8 cellular contexts compared by ENCODE assay signal in the genomic region with DNA sequence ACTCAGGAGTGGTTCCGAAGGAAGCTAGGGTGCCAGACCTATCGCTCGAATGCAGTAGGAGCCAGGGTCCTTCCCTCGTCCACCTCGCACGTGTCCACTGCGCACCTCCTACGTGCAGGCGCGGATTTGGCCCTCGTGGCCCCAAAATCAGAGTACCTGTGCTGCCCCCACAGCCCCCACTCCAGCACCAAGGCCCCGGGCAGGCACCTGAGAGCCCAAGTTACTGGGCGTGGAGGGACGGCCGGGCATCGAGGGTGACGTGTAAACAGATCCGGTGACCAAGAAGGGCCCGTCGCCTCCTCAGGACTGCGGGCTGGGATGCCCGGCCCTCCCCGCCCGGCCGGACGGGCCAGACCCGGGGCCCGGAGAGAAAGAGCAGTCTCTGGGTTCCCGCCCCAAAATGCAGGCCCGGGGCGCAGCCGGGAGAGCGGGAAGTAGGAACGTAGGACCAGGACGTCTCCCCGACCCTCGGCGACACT. TPM values are rescaled to one million over a fixed set of nuclear protein-coding genes. Genes with fewer than 3 reads are reported as not detected.
DNase-seq lines count a peak whose midpoint lies in the region; ATAC-seq and TF ChIP-seq lines count a peak whose summit lies in the region.

No MANE protein-coding gene starts in this region.

- peak overlapping the region; percentile 83 for H3K4me3 Mint-ChIP-seq in activated naive CD4-positive, alpha-beta T cell treated with anti-CD3 and anti-CD28 coated beads for 36 hours
- H3K4me3 Mint-ChIP-seq in naive thymus-derived CD4-positive, alpha-beta T cell: peak overlapping the region; percentile 69 to 93 (median 82)

- H3K36me3 ChIP-seq in OCI-LY1 (ENCODE audit: insufficient read depth, low read length) (peaks cover 32% of the 10 kb centered on the region), endocrine pancreas (ENCODE audit: control insufficient read depth, insufficient read depth, low read length) (peaks cover 2% of the 10 kb centered on the region)
- H3K36me3 ChIP-seq in naive thymus-derived CD4-positive, alpha-beta T cell (ENCODE audit: control insufficient read depth in 2 of 3, insufficient read depth in 3 of 3, low read length in 3 of 3): peaks cover 0 to 33% (median 0%) of the 10 kb centered on the region in 3 experiments

- H3K4me3 ChIP-seq in OCI-LY1 (ENCODE audit: low read depth, low read length, poor library complexity, severe bottlenecking) (peak overlapping the region; percentile 99), endocrine pancreas (ENCODE audit: control insufficient read depth, insufficient read depth, low read length) (no peak overlapping the region)
- H3K4me3 ChIP-seq in naive thymus-derived CD4-positive, alpha-beta T cell (ENCODE audit: low read length): peak overlapping the region; percentile 98

- H3K9me3 Mint-ChIP-seq in activated naive CD4-positive, alpha-beta T cell treated with anti-CD3 and anti-CD28 coated beads for 36 hours: no peaks in the 10 kb centered on the region
- no peaks in the 10 kb centered on the region for H3K9me3 Mint-ChIP-seq in naive thymus-derived CD4-positive, alpha-beta T cell

- no peaks in the 10 kb centered on the region for H4K20me1 ChIP-seq in OCI-LY1 (ENCODE audit: insufficient read depth, low read length)

- no peak for DNase-seq in activated naive CD4-positive, alpha-beta T cell treated with anti-CD3 and anti-CD28 coated beads for 36 hours
- DNase-seq in activated naive CD4-positive, alpha-beta T cell treated with anti-CD3 and anti-CD28 coated beads, Interleukin-2, amount 50 U/mL, for 16 hours: no peak
- DNase-seq in naive thymus-derived CD4-positive, alpha-beta T cell: peak in 1 of 9 donors; percentile 18
- DNase-seq in stimulated activated CD4-positive, alpha-beta T cell treated with anti-CD3 and anti-CD28 coated beads, Interleukin-2, amount 100 ng/mL, for 24 hours: no peak
- no peak for DNase-seq in posterior vena cava (ENCODE audit: low spot score)

- H3K79me2 ChIP-seq in OCI-LY1 (ENCODE audit: insufficient read depth, low read length): no peaks in the 10 kb centered on the region

- no peaks in the 10 kb centered on the region for H3K27me3 Mint-ChIP-seq in activated naive CD4-positive, alpha-beta T cell treated with anti-CD3 and anti-CD28 coated beads for 36 hours (ENCODE audit: low read depth)
- H3K27me3 Mint-ChIP-seq in naive thymus-derived CD4-positive, alpha-beta T cell: no peaks in the 10 kb centered on the region

- H3K27me3 ChIP-seq in OCI-LY1 (ENCODE audit: insufficient read depth, low read length): no peaks in the 10 kb centered on the region
- H3K27me3 ChIP-seq in endocrine pancreas (ENCODE audit: control insufficient read depth, insufficient read depth, low read length): no peaks in the 10 kb centered on the region
- H3K27me3 ChIP-seq in naive thymus-derived CD4-positive, alpha-beta T cell (ENCODE audit: control insufficient read depth in 2 of 2, insufficient read depth in 2 of 2, low read length in 2 of 2): no peaks in the 10 kb centered on the region

- H3K4me1 ChIP-seq in OCI-LY1 (ENCODE audit: insufficient read depth, low read length, severe bottlenecking): peaks cover 20% of the 10 kb centered on the region
- H3K4me1 ChIP-seq in endocrine pancreas (ENCODE audit: control insufficient read depth, insufficient read depth, low read length): no peaks in the 10 kb centered on the region
- H3K4me1 ChIP-seq in naive thymus-derived CD4-positive, alpha-beta T cell (ENCODE audit: control insufficient read depth in 2 of 2, insufficient read depth in 2 of 2, low read length in 2 of 2): peaks cover 13 to 17% of the 10 kb centered on the region in 2 donors

- no peaks in the 10 kb centered on the region for H3K9me3 ChIP-seq in OCI-LY1 (ENCODE audit: low read length)
- no peaks in the 10 kb centered on the region for H3K9me3 ChIP-seq in endocrine pancreas (ENCODE audit: control insufficient read depth, low read length)
- H3K9me3 ChIP-seq in naive thymus-derived CD4-positive, alpha-beta T cell (ENCODE audit: control insufficient read depth in 2 of 3, low read length in 3 of 3): no peaks in the 10 kb centered on the region

- no peak overlapping the region for H3K27ac ChIP-seq in OCI-LY1 (ENCODE audit: low read depth, low read length, poor library complexity, severe bottlenecking)
- peak overlapping the region; percentile 83 for H3K27ac ChIP-seq in naive thymus-derived CD4-positive, alpha-beta T cell (ENCODE audit: low read depth, low read length)

- intact Hi-C loops in activated naive CD4-positive, alpha-beta T cell treated with anti-CD3 and anti-CD28 coated beads for 36 hours (cut with micrococcal nuclease): loop anchor here (1.0 to 2.0 kb wide), 2 partner anchors 113 to 183 kb away; partner anchors contain the start of gene HROB
- intact Hi-C loops in naive thymus-derived CD4-positive, alpha-beta T cell (cut with micrococcal nuclease): loop anchor here (1.0 to 10.0 kb wide), 5 partner anchors 16 to 841 kb away; partner anchors contain the start of genes HEXIM2 (in 1 of the 2), HROB (in 1 of the 2) and RUNDC3A (in 1 of the 2)
- intact Hi-C loops in posterior vena cava (cut with DNase I): loop anchor here in 1 of 2 donors (2.0 kb wide), 1 partner anchor 111 kb away; no protein-coding TSS in a partner anchor

- no peaks in the 10 kb centered on the region; the same call in 1 of the 2 replicates for H3F3A ChIP-seq in OCI-LY1 (ENCODE audit: insufficient read depth, low read length)

- POLR2A ChIA-PET in naive thymus-derived CD4-positive, alpha-beta T cell (lab: Charles Lee): interaction anchor here (1.2 to 5.0 kb wide), 7 partner anchors 9 to 138 kb away, joined by 3 to 102 read pairs (median 25); partner anchors contain the start of genes GRN, TMUB2 and UBTF

- H3K4me2 ChIP-seq in OCI-LY1 (ENCODE audit: low read length): peak overlapping the region; percentile 98

- no peak for ATAC-seq in naive thymus-derived CD4-positive, alpha-beta T cell
- ATAC-seq in GM18511 (IDR thresholded peaks at IDR 0.05; ENCODE audit: unreplicated experiment): no peak

- CTCF ChIA-PET in activated naive CD4-positive, alpha-beta T cell treated with anti-CD3 and anti-CD28 coated beads for 36 hours (lab: Charles Lee): interaction anchor here (0.9 to 1.6 kb wide), 3 partner anchors 103 to 114 kb away, joined by 3 read pairs; no protein-coding TSS in a partner anchor
- CTCF ChIA-PET in naive thymus-derived CD4-positive, alpha-beta T cell (lab: Charles Lee): interaction anchor here (0.5 to 2.1 kb wide), 2 partner anchors 113 to 198 kb away, joined by 3 to 6 read pairs; no protein-coding TSS in a partner anchor

- H3K9me2 ChIP-seq in OCI-LY1 (ENCODE audit: low read depth, low read length): no peaks in the 10 kb centered on the region

- peaks cover 6% of the 10 kb centered on the region for H3K36me3 Mint-ChIP-seq in activated naive CD4-positive, alpha-beta T cell treated with anti-CD3 and anti-CD28 coated beads for 36 hours (ENCODE audit: low read depth)
- H3K36me3 Mint-ChIP-seq in naive thymus-derived CD4-positive, alpha-beta T cell: peaks cover 0 to 11% (median 5%) of the 10 kb centered on the region in 5 donors

- peak overlapping the region; percentile 98 for H3K9ac ChIP-seq in OCI-LY1 (ENCODE audit: low read length)
- peak overlapping the region; percentile 68 for H3K9ac ChIP-seq in endocrine pancreas (ENCODE audit: control insufficient read depth, insufficient read depth, low read length)

- peaks cover 30% of the 10 kb centered on the region for H3K4me1 Mint-ChIP-seq in activated naive CD4-positive, alpha-beta T cell treated with anti-CD3 and anti-CD28 coated beads for 36 hours (ENCODE audit: low read depth)
- peaks cover 0 to 38% (median 19%) of the 10 kb centered on the region in 7 donors for H3K4me1 Mint-ChIP-seq in naive thymus-derived CD4-positive, alpha-beta T cell

- no peak for TF ChIP-seq CTCF in OCI-LY1 (IDR thresholded peaks at IDR 0.05; ENCODE audit: low read length)

- no peak overlapping the region for H3K27ac Mint-ChIP-seq in activated naive CD4-positive, alpha-beta T cell treated with anti-CD3 and anti-CD28 coated beads for 36 hours
- peak overlapping the region in 4 of 9 donors; percentile 21 to 70 (median 64) for H3K27ac Mint-ChIP-seq in naive thymus-derived CD4-positive, alpha-beta T cell

- H2AFZ ChIP-seq in OCI-LY1 (ENCODE audit: low read length): no peak overlapping the region

RNA-seq across cellular contexts. Expression of gene SLC25A39, which starts 0.5 kb away (rescaled TPM):
- 100 to 1,000 TPM; 146 to 149 TPM for total RNA-seq in activated naive CD4-positive, alpha-beta T cell treated with anti-CD3 and anti-CD28 coated beads for 36 hours
- 100 to 1,000 TPM in 3 of 5 experiments, 10 to 100 TPM in 2; 75.4 to 107 (median 101) TPM for total RNA-seq in naive thymus-derived CD4-positive, alpha-beta T cell
- polyA plus RNA-seq in naive thymus-derived CD4-positive, alpha-beta T cell: 100 to 1,000 TPM; 122 to 155 TPM
- 10 to 100 TPM; 47.0 to 56.9 TPM for total RNA-seq in posterior vena cava

RNA-seq across cellular contexts. Expression of gene RUNDC3A, which starts 15.7 kb away (rescaled TPM):
- total RNA-seq in activated naive CD4-positive, alpha-beta T cell treated with anti-CD3 and anti-CD28 coated beads for 36 hours: under 1 TPM in 1 of 2 experiments, not detected in 1; 0.17 TPM
- under 1 TPM in 2 of 5 experiments, not detected in 3; 0.08 to 0.22 TPM for total RNA-seq in naive thymus-derived CD4-positive, alpha-beta T cell
- polyA plus RNA-seq in naive thymus-derived CD4-positive, alpha-beta T cell: not detected
- total RNA-seq in posterior vena cava: under 1 TPM in 1 of 2 donors, not detected in 1; 0.83 TPM

RNA-seq across cellular contexts. Expression of gene GRN, which starts 21.0 kb away (rescaled TPM):
- 10 to 100 TPM; 47.1 to 50.5 TPM for total RNA-seq in activated naive CD4-positive, alpha-beta T cell treated with anti-CD3 and anti-CD28 coated beads for 36 hours
- 100 to 1,000 TPM in 1 of 5 experiments, 10 to 100 TPM in 4; 49.5 to 374 (median 52.2) TPM for total RNA-seq in naive thymus-derived CD4-positive, alpha-beta T cell
- 10 to 100 TPM; 52.2 to 58.7 TPM for polyA plus RNA-seq in naive thymus-derived CD4-positive, alpha-beta T cell
- 100 to 1,000 TPM; 149 to 261 TPM for total RNA-seq in posterior vena cava

RNA-seq across cellular contexts. Expression of gene FAM171A2, which starts 39.5 kb away (rescaled TPM):
- under 1 TPM; 0.12 to 0.21 TPM for total RNA-seq in activated naive CD4-positive, alpha-beta T cell treated with anti-CD3 and anti-CD28 coated beads for 36 hours
- total RNA-seq in naive thymus-derived CD4-positive, alpha-beta T cell: under 1 TPM; 0.24 to 0.78 (median 0.39) TPM
- polyA plus RNA-seq in naive thymus-derived CD4-positive, alpha-beta T cell: under 1 TPM; 0.11 to 0.16 TPM
- total RNA-seq in posterior vena cava: under 1 TPM; 0.43 to 0.69 TPM

RNA-seq across cellular contexts. Expression of gene SLC4A1, which starts 56.2 kb away (rescaled TPM):
- total RNA-seq in activated naive CD4-positive, alpha-beta T cell treated with anti-CD3 and anti-CD28 coated beads for 36 hours: not detected
- under 1 TPM in 1 of 5 experiments, not detected in 4; 0.15 TPM for total RNA-seq in naive thymus-derived CD4-positive, alpha-beta T cell
- polyA plus RNA-seq in naive thymus-derived CD4-positive, alpha-beta T cell: not detected
- 1 to 10 TPM; 1.5 to 4.2 TPM for total RNA-seq in posterior vena cava
